ENCODE assay signal across 26 cellular contexts in genomic region chr3:128736598-128736997, GRCh38. TPM values are rescaled to one million over a fixed set of nuclear protein-coding genes. Genes with fewer than 3 reads are reported as not detected.
DNase-seq lines count a peak whose midpoint lies in the region; ATAC-seq and TF ChIP-seq lines count a peak whose summit lies in the region.
"Had no signal": no experiment of that assay in that cellular context is flagged by ENCODE, and none has a peak within 500 bp of the region (broad histone marks: within the 10 kb centered on the region; RNA-seq: fewer than 3 reads in every experiment).

No MANE protein-coding gene starts in this region.

- H4K20me1 ChIP-seq in IMR-90 (ENCODE audit: insufficient read depth, low read length): peaks cover 98% of the 10 kb centered on the region

- H3K14ac ChIP-seq in IMR-90 (replicated peaks; ENCODE audit: low read depth, low read length): peak overlapping the region; percentile 54; the same call in 1 of the 2 replicates

- peak overlapping the region; percentile 52; the same call in 1 of the 2 replicates for H3K23ac ChIP-seq in IMR-90 (ENCODE audit: low read depth, low read length)

- no peak overlapping the region for H2AK5ac ChIP-seq in IMR-90 (ENCODE audit: low read depth, low read length)

- H3K36me3 ChIP-seq in IMR-90 (ENCODE audit: control insufficient read depth, insufficient read depth, low read length) (peaks cover 5% of the 10 kb centered on the region), BE2C (peaks cover 26% of the 10 kb centered on the region), psoas muscle (ENCODE audit: insufficient read depth in 1 of 2, low read depth in 1 of 2) (peaks cover 2 to 5% of the 10 kb centered on the region in 2 donors)
- H3K36me3 ChIP-seq: prostate gland had no signal

- POLR2A ChIA-PET in IMR-90 (lab: Charles Lee; ENCODE audit: unreplicated experiment): no interaction called here

- H3K56ac ChIP-seq in IMR-90 (ENCODE audit: extremely low read depth, insufficient read depth, low read length): no peak overlapping the region

- peaks cover 20% of the 10 kb centered on the region for H3K9me1 ChIP-seq in IMR-90 (ENCODE audit: insufficient read depth, low read length)

- H4K8ac ChIP-seq in IMR-90 (ENCODE audit: low read depth in 2 of 2, low read length in 2 of 2): no peak overlapping the region

- H3K4ac ChIP-seq in IMR-90 (ENCODE audit: low read depth, low read length): no peak overlapping the region; the same call in 1 of the 2 replicates

- H2BK5ac ChIP-seq in IMR-90 (ENCODE audit: low read depth, low read length, poor library complexity, severe bottlenecking): peak overlapping the region; percentile 71

- H2AFZ ChIP-seq in IMR-90 (replicated peaks; ENCODE audit: low read length, poor library complexity): no peak overlapping the region
- H2AFZ ChIP-seq: hepatocyte had no signal

- H2AK9ac ChIP-seq in IMR-90 (replicated peaks; ENCODE audit: low read depth, low read length, poor library complexity): no peak overlapping the region

- TF ChIP-seq CTCF in IMR-90 (conservative IDR thresholded peaks at IDR 0.05; ENCODE audit: low read depth, low read length) (no peak), cardiac fibroblast (IDR thresholded peaks at IDR 0.05; ENCODE audit: low read depth, low read length) (no peak), BE2C (IDR thresholded peaks at IDR 0.05; ENCODE audit: low read depth, low read length) (no peak), psoas muscle (IDR thresholded peaks at IDR 0.05) (no peak)

- no peak overlapping the region for H4K91ac ChIP-seq in IMR-90 (ENCODE audit: insufficient read depth, low read depth, low read length)

- H3K9me3 ChIP-seq in IMR-90 (ENCODE audit: control insufficient read depth, insufficient read depth, low read length) (no peaks in the 10 kb centered on the region), BE2C (no peaks in the 10 kb centered on the region), psoas muscle (no peaks in the 10 kb centered on the region)
- H3K9me3 ChIP-seq: Caco-2, left ventricle myocardium inferior, prostate gland, testis had no signal

- no peaks in the 10 kb centered on the region for H3K27me3 ChIP-seq in IMR-90 (ENCODE audit: control insufficient read depth, insufficient read depth, low read length)
- no peaks in the 10 kb centered on the region for H3K27me3 ChIP-seq in BE2C
- no peaks in the 10 kb centered on the region for H3K27me3 ChIP-seq in psoas muscle (ENCODE audit: insufficient read depth in 3 of 3, low read length in 2 of 3)
- H3K27me3 ChIP-seq: hepatocyte, testis had no signal

- intact Hi-C loops in IMR-90 (cut with micrococcal nuclease) (no loop called here), psoas muscle (cut with DNase I) (no loop called here)

- H3K4me3 ChIP-seq in IMR-90 (ENCODE audit: insufficient read depth, low read depth, low read length): no peak overlapping the region
- H3K4me3 ChIP-seq in cardiac fibroblast (replicated peaks in 1 of 2; ENCODE audit: low read depth in 2 of 2, low read length in 2 of 2): no peak overlapping the region
- no peak overlapping the region for H3K4me3 ChIP-seq in BE2C (ENCODE audit: low read depth, low read length)
- no peak overlapping the region for H3K4me3 ChIP-seq in psoas muscle
- H3K4me3 ChIP-seq: coronary artery, hepatocyte, left ventricle myocardium inferior, prostate gland, testis had no signal

- no peak for TF ChIP-seq POLR2A in IMR-90 (IDR thresholded peaks at IDR 0.05; ENCODE audit: low read depth, low read length)

- ATAC-seq in IMR-90 (ENCODE audit: low read depth) (peak; percentile 58), psoas muscle (no peak)
- ATAC-seq: activated CD4-positive, CD25-positive, alpha-beta regulatory T cell treated with anti-CD3 and anti-CD28 coated beads, Interleukin-2, amount 50 U/mL, for 24 hours; Right ventricle myocardium inferior; stimulated activated naive B cell treated with anti-CD40 and anti-IgM and Interleukin-4, amounts not matched to agents 10 μg/mL and 1 μg/mL and 100 μg/mL, for 72 hours had no signal

- no peak overlapping the region for H2BK120ac ChIP-seq in IMR-90 (ENCODE audit: low read depth, low read length)

- DNase-seq in IMR-90 (peak; percentile 64), cardiac fibroblast (ENCODE audit: low read depth in 2 of 2) (peak; percentile 18 to 41), kidney tubule cell (ENCODE audit: low spot score) (peak; percentile 22), BE2C (no peak), psoas muscle (no peak)
- DNase-seq in stimulated activated CD4-positive, alpha-beta T cell treated with anti-CD3 and anti-CD28 coated beads, Interleukin-1b, Interleukin-23, amount 100 ng/mL, for 48 hours: no peak
- DNase-seq in activated naive CD4-positive, alpha-beta T cell treated with Interleukin-2 at 50 U/mL for 16 hours: no peak
- DNase-seq: activated CD4-positive, alpha-beta memory T cell treated with anti-CD3 and anti-CD28 coated beads, Interleukin-2, amount 10 ng/mL, durations not matched to agents 7 days and 5 days; activated effector memory CD4-positive, alpha-beta T cell treated with anti-CD3 and anti-CD28 coated beads, Interleukin-2, amount 50 U/mL, for 16 hours; activated T-cell treated with anti-CD3 and anti-CD28 coated beads for 4 hours; Caco-2; endodermal cell; immature natural killer cell; left ventricle myocardium inferior; NCI-H146; NCI-H2171 treated with DMSO at 0.1 percent for 48 hours; NCI-H526 treated with DMSO at 0.1 percent for 48 hours; nephron progenitor cell; stimulated activated CD4-positive, alpha-beta T cell treated with anti-CD3 and anti-CD28 coated beads, Interleukin-2, amount 100 ng/mL, for 24 hours; stimulated activated naive B cell treated with anti-CD40 and anti-IgM and Interleukin-4, amounts not matched to agents 10 μg/mL and 1 μg/mL and 100 μg/mL, for 72 hours; testis had no signal

- no peak overlapping the region for H2BK20ac ChIP-seq in IMR-90 (ENCODE audit: low read depth, low read length)

- BruUV-seq in IMR-90 (replicated peaks; lab: Mats Ljungman, UMichigan): no TSS peak

- in situ Hi-C loops in IMR-90 (cut with MboI; ENCODE audit: low sequenced_read_pairs): no loop called here

- H2BK15ac ChIP-seq in IMR-90 (ENCODE audit: low read depth, low read length): no peak overlapping the region

- dilution Hi-C loops in IMR-90 (cut with HindIII; ENCODE audit: low sequenced_read_pairs, unreplicated experiment): no loop called here

- no peak overlapping the region; the same call in 1 of the 2 replicates for H3K18ac ChIP-seq in IMR-90 (ENCODE audit: low read depth, low read length)

- peaks cover 10 to 61% of the 10 kb centered on the region in 2 experiments for H3K79me1 ChIP-seq in IMR-90 (ENCODE audit: low read depth in 1 of 2, low read length in 2 of 2)

- no peak overlapping the region for H4K5ac ChIP-seq in IMR-90 (ENCODE audit: low read depth, low read length)

- no peak for TF ChIP-seq RAD21 in IMR-90 (IDR thresholded peaks at IDR 0.05; ENCODE audit: low read length)

- H3K27ac ChIP-seq in IMR-90 (ENCODE audit: insufficient read depth, low read length) (no peak overlapping the region), psoas muscle (no peak overlapping the region)
- H3K27ac ChIP-seq: coronary artery, prostate gland, testis had no signal

- H3K9ac ChIP-seq in IMR-90 (ENCODE audit: low read depth, low read length): no peak overlapping the region

- WGBS in IMR-90 (ENCODE audit: extremely low coverage in 2 of 2, insufficient read length in 1 of 2), 2 experiments: no CpG with 5 or more reads among the region's 2 CpGs
- WGBS in psoas muscle, 3 donors: 27 to 58% (median 35%) methylated on average over 2 of the region's 2 CpGs

- CTCF ChIA-PET in IMR-90 (lab: Yijun Ruan, JAX): interaction anchor here (0.7 to 0.9 kb wide), 2 partner anchors 9 to 56 kb away, joined by 3 read pairs; no protein-coding TSS in a partner anchor

- peak overlapping the region; percentile 1; the same call in 1 of the 2 replicates for H3K4me2 ChIP-seq in IMR-90 (ENCODE audit: low read depth, low read length)
- H3K4me2 ChIP-seq: hepatocyte had no signal

- H3K4me1 ChIP-seq in IMR-90 (ENCODE audit: control insufficient read depth, insufficient read depth, low read length) (peaks cover 7% of the 10 kb centered on the region), BE2C (no peaks in the 10 kb centered on the region), psoas muscle (peaks cover 64% of the 10 kb centered on the region)
- H3K4me1 ChIP-seq: prostate gland had no signal

TF ChIP-seq in IMR-90, 13 proteins besides CTCF, POLR2A, EP300 and RAD21:
- TF ChIP-seq FOS (IDR thresholded peaks at IDR 0.05; ENCODE audit: low read depth, low read length) (0 out of 2 replicates have a peak, but pooled peaks have one; percentile 12), MXI1 (IDR thresholded peaks at IDR 0.05; ENCODE audit: borderline replicate concordance, low read depth, low read length) (no peak), CEBPB (IDR thresholded peaks at IDR 0.05; ENCODE audit: low read depth, low read length) (no peak)

RNA-seq across cellular contexts. Expression of gene RAB7A, which starts 10.6 kb away (rescaled TPM):
- 57.0 and 65.3 TPM in 2 replicates for total RNA-seq in IMR-90 (2012; rRNA removed)
- 240 TPM in 2 replicates for polyA plus RNA-seq in IMR-90 (2012; rRNA removed)
- polyA plus RNA-seq in IMR-90 (2012; cell fraction: cytosol; rRNA removed): 115 and 146 TPM in 2 replicates
- polyA plus RNA-seq in IMR-90 (2012; cell fraction: nucleus; rRNA removed; ENCODE audit: low replicate concordance): 24.1 and 76.0 TPM in 2 replicates
- polyA plus RNA-seq in BE2C (2012; ENCODE audit: insufficient read depth, insufficient read length, low read depth): 342 TPM
- total RNA-seq in psoas muscle: 100 to 1,000 TPM; 232 to 375 (median 284) TPM
- 100 to 1,000 TPM; 206 to 410 (median 369) TPM for polyA plus RNA-seq in psoas muscle

Comparison
In these comparisons a context has a peak if more than half of its experiments do, and no peak if none do; other contexts are left out.
1. DNase-seq: peak in IMR-90 (single experiment), cardiac fibroblast (2 of 2) and kidney tubule cell (single experiment); none in stimulated activated CD4-positive, alpha-beta T cell treated with anti-CD3 and anti-CD28 coated beads, Interleukin-1b, Interleukin-23, amount 100 ng/mL, for 48 hours (single experiment), BE2C (single experiment), psoas muscle (0 of 2) and activated naive CD4-positive, alpha-beta T cell treated with Interleukin-2 at 50 U/mL for 16 hours (single experiment).